In genomic region chr4:145525291-145525740, GRCh38 we compare ENCODE assay signal across 14 cellular contexts. TPM values are rescaled to one million over a fixed set of nuclear protein-coding genes. Genes with fewer than 3 reads are reported as not detected.
DNase-seq lines count a peak whose midpoint lies in the region; ATAC-seq and TF ChIP-seq lines count a peak whose summit lies in the region.
"Had no signal": no experiment of that assay in that cellular context is flagged by ENCODE, and none has a peak within 500 bp of the region (broad histone marks: within the 10 kb centered on the region; RNA-seq: fewer than 3 reads in every experiment).

No MANE protein-coding gene starts in this region.

- BruUV-seq in mammary epithelial cell (replicated peaks; lab: Mats Ljungman, UMichigan) = no TSS peak

- peak; percentile 41 for ATAC-seq in lung (ENCODE audit: insufficient read depth, low FRiP score)
- peak; percentile 48 for ATAC-seq in aorta (ENCODE audit: low FRiP score)
- ATAC-seq: natural killer cell treated with Interleukin-12 subunit alpha and Interleukin-12 subunit beta and Interleukin-15 and Interleukin-18, amount 100 ng/mL, for 72 hours had no signal

- no peaks in the 10 kb centered on the region for H3K36me3 ChIP-seq in breast epithelium
- H3K36me3 ChIP-seq in mammary epithelial cell (ENCODE audit: insufficient read depth, low read length) = no peaks in the 10 kb centered on the region
- H3K36me3 ChIP-seq in lung (ENCODE audit: control insufficient read depth in 2 of 2, insufficient read depth in 2 of 2, low read length in 2 of 2) = peaks cover 0 to 1% of the 10 kb centered on the region in 2 donors
- no peaks in the 10 kb centered on the region for H3K36me3 ChIP-seq in aorta (ENCODE audit: control insufficient read depth in 1 of 2, insufficient read depth in 2 of 2, low read length in 1 of 2)
- H3K36me3 ChIP-seq: spleen, tibial artery had no signal

- no peak overlapping the region for H3K9ac ChIP-seq in mammary epithelial cell (ENCODE audit: insufficient read depth, low read length)

- WGBS in mammary epithelial cell (ENCODE audit: low coverage, missing lambda C conversion rate) = no CpG with 5 or more reads among the region's 1 CpG
- 34 to 69% methylated on average over 1 of the region's 1 CpG for WGBS in lung, 2 donors
- 10 to 23% methylated on average over 1 of the region's 1 CpG for WGBS in aorta, 2 donors

- TF ChIP-seq CTCF in breast epithelium (IDR thresholded peaks at IDR 0.05) (no peak), mammary epithelial cell (conservative IDR thresholded peaks at IDR 0.05 in 1 of 2, IDR thresholded peaks at IDR 0.05 in 1 of 2; ENCODE audit: extremely low read depth in 1 of 2, insufficient read depth in 1 of 2, low read depth in 1 of 2, low read length in 2 of 2) (no peak), astrocyte of the spinal cord (IDR thresholded peaks at IDR 0.05; ENCODE audit: low read depth, low read length) (no peak), lung (IDR thresholded peaks at IDR 0.05; ENCODE audit: control extremely low read depth, extremely low read depth) (no peak)

- CTCF ChIA-PET in mammary epithelial cell (lab: Charles Lee; ENCODE audit: low non-redundant PET) = no interaction called here

- H3K27ac ChIP-seq in breast epithelium (peak overlapping the region; percentile 4 to 9), mammary epithelial cell (ENCODE audit: insufficient read depth, low read depth, low read length) (no peak overlapping the region), lung (ENCODE audit: low read depth in 1 of 2, low read length in 1 of 2) (no peak overlapping the region), aorta (ENCODE audit: low read depth in 1 of 2, low read length in 2 of 2) (no peak overlapping the region)
- H3K27ac ChIP-seq: spleen, tibial artery had no signal

- no peak overlapping the region for H3K4me3 ChIP-seq in breast epithelium
- H3K4me3 ChIP-seq in mammary epithelial cell (replicated peaks in 1 of 3; ENCODE audit: insufficient read depth in 1 of 3, low read depth in 2 of 3, low read length in 3 of 3) = no peak overlapping the region
- no peak overlapping the region for H3K4me3 ChIP-seq in astrocyte of the spinal cord (ENCODE audit: low read depth, low read length)
- H3K4me3 ChIP-seq in lung = no peak overlapping the region
- H3K4me3 ChIP-seq in aorta (ENCODE audit: low read length in 2 of 2) = no peak overlapping the region
- H3K4me3 ChIP-seq: spleen, tibial artery had no signal

- DNase-seq in breast epithelium (ENCODE audit: low spot score in 2 of 2) = no peak
- no peak for DNase-seq in mammary epithelial cell
- DNase-seq in astrocyte of the spinal cord (ENCODE audit: low read depth, low spot score) = peak; percentile 5
- no peak for DNase-seq in lung (ENCODE audit: low spot score)
- no peak for DNase-seq in aorta
- DNase-seq in RKO (ENCODE audit: low spot score) = no peak
- DNase-seq in occipital lobe (lab: John Stamatoyannopoulos, UW) = no peak
- no peak for DNase-seq in NK-92 (lab: John Stamatoyannopoulos, UW; ENCODE audit: unreplicated experiment)
- DNase-seq: activated CD4-positive, alpha-beta T cell treated with anti-CD3 and anti-CD28 coated beads for 4 hours; GOT3; NCI-H524; spleen; tibial artery had no signal

- peaks cover 32% of the 10 kb centered on the region for H3K79me2 ChIP-seq in mammary epithelial cell (ENCODE audit: insufficient read depth, low read length)

- H3K27me3 ChIP-seq in breast epithelium (no peaks in the 10 kb centered on the region), mammary epithelial cell (ENCODE audit: insufficient read depth, low read length) (no peaks in the 10 kb centered on the region), lung (ENCODE audit: control insufficient read depth, insufficient read depth) (no peaks in the 10 kb centered on the region), aorta (ENCODE audit: control insufficient read depth in 1 of 2, insufficient read depth in 2 of 2, low read length in 1 of 2) (no peaks in the 10 kb centered on the region)
- H3K27me3 ChIP-seq: spleen, tibial artery had no signal

- no peak overlapping the region for H3K4me2 ChIP-seq in mammary epithelial cell (ENCODE audit: insufficient read depth, low read depth, low read length)

- H4K20me1 ChIP-seq in mammary epithelial cell (ENCODE audit: insufficient read depth, low read length) = no peaks in the 10 kb centered on the region

- dilution Hi-C loops in mammary epithelial cell (cut with HindIII; ENCODE audit: low sequenced_read_pairs) = no loop called here

- intact Hi-C loops in breast epithelium (cut with DNase I; ENCODE audit: low total_unique reads) (no loop called here), mammary epithelial cell (cut with micrococcal nuclease) (no loop called here), aorta (cut with DNase I) (no loop called here)

- H3K9me3 ChIP-seq in breast epithelium (no peaks in the 10 kb centered on the region), mammary epithelial cell (replicated peaks; ENCODE audit: insufficient read depth, low read length) (no peaks in the 10 kb centered on the region), lung (ENCODE audit: control insufficient read depth in 2 of 2, insufficient read depth in 1 of 2, low read length in 1 of 2) (no peaks in the 10 kb centered on the region), aorta (ENCODE audit: control insufficient read depth, low read length) (no peaks in the 10 kb centered on the region)
- H3K9me3 ChIP-seq: spleen, tibial artery had no signal

- TF ChIP-seq POLR2A in breast epithelium (IDR thresholded peaks at IDR 0.05) = no peak

- in situ Hi-C loops in mammary epithelial cell (cut with MboI; ENCODE audit: low sequenced_read_pairs in 2 of 2) = no loop called here
- in situ Hi-C loops in astrocyte of the spinal cord (cut with HindIII; ENCODE audit: low sequenced_read_pairs) = no loop called here

- H3K4me1 ChIP-seq in breast epithelium = no peaks in the 10 kb centered on the region
- peaks cover 3% of the 10 kb centered on the region for H3K4me1 ChIP-seq in mammary epithelial cell (ENCODE audit: insufficient read depth, low read length)
- peaks cover 2 to 23% of the 10 kb centered on the region in 2 donors for H3K4me1 ChIP-seq in lung (ENCODE audit: control insufficient read depth in 2 of 2, insufficient read depth in 2 of 2, low read length in 2 of 2)
- peaks cover 2 to 16% of the 10 kb centered on the region in 2 donors for H3K4me1 ChIP-seq in aorta (ENCODE audit: control insufficient read depth in 1 of 2, insufficient read depth in 2 of 2, low read length in 2 of 2)

- no peak overlapping the region for H2AFZ ChIP-seq in mammary epithelial cell (ENCODE audit: low read depth, low read length)

RNA-seq across cellular contexts. Expression of gene SMAD1, which starts 43.7 kb away (rescaled TPM):
- total RNA-seq in breast epithelium = 10 to 100 TPM; 19.5 to 62.8 (median 43.6) TPM
- total RNA-seq in mammary epithelial cell = 10 to 100 TPM; 30.0 to 43.2 TPM
- 28.4 TPM for polyA plus RNA-seq in mammary epithelial cell
- polyA minus RNA-seq in mammary epithelial cell = 45.7 TPM
- total RNA-seq in lung = 10 to 100 TPM; 25.2 to 50.3 TPM
- polyA plus RNA-seq in lung = 10 to 100 TPM in 1 of 2 donors, 1 to 10 TPM in 1; 3.7 to 14.5 TPM
- total RNA-seq in aorta = 10 to 100 TPM; 18.1 to 40.0 TPM
- 1 to 10 TPM; 4.8 to 5.2 TPM for polyA plus RNA-seq in aorta
- 18.4 TPM for total RNA-seq in occipital lobe

Comparison
In these comparisons a context has a peak if more than half of its experiments do, and no peak if none do; other contexts are left out.
1. H3K27ac ChIP-seq: peak in breast epithelium (2 of 2); none in mammary epithelial cell (single experiment), lung (0 of 2) and aorta (0 of 2).